ENCODE assay signal across 13 cellular contexts in the genomic region with DNA sequence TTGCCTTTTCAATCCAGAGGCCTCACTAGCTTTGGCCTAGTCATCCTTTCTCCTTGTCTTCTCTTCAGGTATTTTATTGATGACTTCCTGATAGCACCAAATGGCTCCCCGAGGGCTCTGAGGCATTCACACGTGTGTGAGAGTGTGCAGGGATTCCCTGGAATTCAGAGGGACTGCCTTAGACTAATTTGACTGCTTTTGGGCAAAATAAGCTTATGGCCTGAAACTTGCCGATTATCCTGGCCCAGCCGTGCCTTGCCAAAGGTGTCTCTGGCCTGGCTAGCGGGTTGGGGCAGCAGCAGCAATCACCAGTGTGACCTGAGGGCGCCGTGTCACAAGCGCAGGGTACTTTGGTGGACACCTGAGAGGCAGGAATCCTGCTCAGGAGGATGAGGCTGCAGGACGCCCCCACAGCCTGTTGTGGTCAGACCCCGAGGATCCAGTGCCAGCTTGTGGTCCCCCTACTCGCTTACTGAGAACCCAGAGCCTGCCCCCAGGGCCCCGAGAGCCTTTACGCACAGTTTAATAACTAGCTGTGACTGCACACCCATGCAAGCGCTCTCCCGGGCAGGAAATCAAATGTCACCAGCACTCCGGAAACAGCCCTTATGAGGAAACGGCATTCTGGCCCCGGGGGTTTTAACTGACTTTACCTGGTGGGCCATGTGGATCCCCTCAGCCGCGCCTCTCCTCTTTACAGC.
A peak's percentile ranks its signal among the peaks of the same experiment; 100 is the strongest.
DNase-seq lines count a peak whose midpoint lies in the region; ATAC-seq and TF ChIP-seq lines count a peak whose summit lies in the region.
"Had no signal": no experiment of that assay in that cellular context is flagged by ENCODE, and none has a peak within 500 bp of the region (broad histone marks: within the 10 kb centered on the region; RNA-seq: fewer than 3 reads in every experiment).

No MANE protein-coding gene starts in this region.

- no peaks in the 10 kb centered on the region for H3K27me3 ChIP-seq in endodermal cell (ENCODE audit: control insufficient read depth, insufficient read depth, low read length, poor library complexity, severe bottlenecking)
- H3K27me3 ChIP-seq in vagina = no peaks in the 10 kb centered on the region

- H3K4me1 ChIP-seq in endodermal cell (ENCODE audit: control insufficient read depth, insufficient read depth, low read length) = no peaks in the 10 kb centered on the region
- peaks cover 11% of the 10 kb centered on the region for H3K4me1 ChIP-seq in vagina

- CTCF ChIA-PET in activated naive CD4-positive, alpha-beta T cell treated with anti-CD3 and anti-CD28 coated beads for 36 hours (lab: Charles Lee) = interaction anchor here (0.7 to 2.3 kb wide), 6 partner anchors 10 to 245 kb away, joined by 3 to 5 read pairs (median 4); no protein-coding TSS in a partner anchor

- H3K36me3 Mint-ChIP-seq in activated naive CD4-positive, alpha-beta T cell treated with anti-CD3 and anti-CD28 coated beads for 36 hours (ENCODE audit: low read depth) = no peaks in the 10 kb centered on the region
- no peaks in the 10 kb centered on the region for H3K36me3 Mint-ChIP-seq in endodermal cell (ENCODE audit: low read depth)
- no peaks in the 10 kb centered on the region for H3K36me3 Mint-ChIP-seq in stimulated activated naive B cell treated with anti-CD40 and anti-IgM and Interleukin-4, amounts not matched to agents 10 μg/mL and 1 μg/mL and 100 μg/mL, for 72 hours

- H3K9me3 Mint-ChIP-seq in activated naive CD4-positive, alpha-beta T cell treated with anti-CD3 and anti-CD28 coated beads for 36 hours = no peaks in the 10 kb centered on the region
- no peaks in the 10 kb centered on the region for H3K9me3 Mint-ChIP-seq in endodermal cell
- no peaks in the 10 kb centered on the region for H3K9me3 Mint-ChIP-seq in stimulated activated naive B cell treated with anti-CD40 and anti-IgM and Interleukin-4, amounts not matched to agents 10 μg/mL and 1 μg/mL and 100 μg/mL, for 72 hours

- H3K4me1 Mint-ChIP-seq in activated naive CD4-positive, alpha-beta T cell treated with anti-CD3 and anti-CD28 coated beads for 36 hours (ENCODE audit: low read depth) = peaks cover 11% of the 10 kb centered on the region
- H3K4me1 Mint-ChIP-seq in endodermal cell = peaks cover 10% of the 10 kb centered on the region
- peaks cover 18 to 22% of the 10 kb centered on the region in 2 donors for H3K4me1 Mint-ChIP-seq in stimulated activated naive B cell treated with anti-CD40 and anti-IgM and Interleukin-4, amounts not matched to agents 10 μg/mL and 1 μg/mL and 100 μg/mL, for 72 hours

- H3K36me3 ChIP-seq in SK-N-MC (ENCODE audit: insufficient read depth, low read length) (no peaks in the 10 kb centered on the region), endodermal cell (ENCODE audit: control insufficient read depth, insufficient read depth, low read length) (no peaks in the 10 kb centered on the region), vagina (no peaks in the 10 kb centered on the region)

- intact Hi-C loops in activated naive CD4-positive, alpha-beta T cell treated with anti-CD3 and anti-CD28 coated beads for 36 hours (cut with micrococcal nuclease) = loop anchor here (5.0 kb wide), 5 partner anchors 42 to 242 kb away; partner anchors contain the start of gene PDE9A
- intact Hi-C loops in vagina (cut with DNase I) = no loop called here

- no peak overlapping the region for H3K4me3 Mint-ChIP-seq in activated naive CD4-positive, alpha-beta T cell treated with anti-CD3 and anti-CD28 coated beads for 36 hours
- no peak overlapping the region for H3K4me3 Mint-ChIP-seq in endodermal cell
- H3K4me3 Mint-ChIP-seq in stimulated activated naive B cell treated with anti-CD40 and anti-IgM and Interleukin-4, amounts not matched to agents 10 μg/mL and 1 μg/mL and 100 μg/mL, for 72 hours = peak overlapping the region; percentile 33 to 63

- H3K9ac ChIP-seq in SK-N-MC (ENCODE audit: insufficient read length) (no peak overlapping the region), endodermal cell (ENCODE audit: extremely low read depth, low read length, poor library complexity, severe bottlenecking) (no peak overlapping the region)
- H3K9ac ChIP-seq: parathyroid adenoma had no signal

- TF ChIP-seq POLR2A in vagina (IDR thresholded peaks at IDR 0.05) = no peak

- ATAC-seq in stimulated activated naive B cell treated with anti-CD40 and anti-IgM and Interleukin-4, amounts not matched to agents 10 μg/mL and 1 μg/mL and 100 μg/mL, for 72 hours (replicated peaks) = peak; percentile 72 to 82
- no peak for ATAC-seq in HG03442 (IDR thresholded peaks at IDR 0.05; ENCODE audit: unreplicated experiment)

- DNase-seq in activated naive CD4-positive, alpha-beta T cell treated with anti-CD3 and anti-CD28 coated beads for 36 hours = peak; percentile 53
- DNase-seq in activated naive CD4-positive, alpha-beta T cell treated with Interleukin-2 at 50 U/mL for 16 hours = no peak
- DNase-seq in SK-N-MC (ENCODE audit: low read depth, low spot score) (no peak), endodermal cell (peak; percentile 42), vagina (ENCODE audit: extremely low spot score in 2 of 2) (no peak), substantia nigra (lab: John Stamatoyannopoulos, UW) (no peak)
- DNase-seq in stimulated activated naive B cell treated with anti-CD40 and anti-IgM and Interleukin-4, amounts not matched to agents 10 μg/mL and 1 μg/mL and 100 μg/mL, for 72 hours = no peak
- DNase-seq: NCI-H1436, small intestine had no signal

- 88% methylated on average over 16 to 20 of the region's 20 CpGs for WGBS in endodermal cell (ENCODE audit: insufficient coverage in 1 of 2, insufficient read length in 1 of 2), 2 experiments

- TF ChIP-seq CTCF in endodermal cell (conservative IDR thresholded peaks at IDR 0.05) (no peak), vagina (IDR thresholded peaks at IDR 0.05) (no peak)

- H3K27ac ChIP-seq in SK-N-MC (no peak overlapping the region), endodermal cell (ENCODE audit: low read depth, low read length) (no peak overlapping the region), vagina (no peak overlapping the region), substantia nigra (ENCODE audit: low read depth, low read length, poor library complexity, severe bottlenecking) (no peak overlapping the region)
- H3K27ac ChIP-seq: HL-60, parathyroid adenoma, RWPE1 had no signal

- H3K9me3 ChIP-seq in SK-N-MC (ENCODE audit: low read depth, low read length) (no peaks in the 10 kb centered on the region), endodermal cell (ENCODE audit: control insufficient read depth, low read length) (no peaks in the 10 kb centered on the region), vagina (no peaks in the 10 kb centered on the region)

- H3K27ac Mint-ChIP-seq in activated naive CD4-positive, alpha-beta T cell treated with anti-CD3 and anti-CD28 coated beads for 36 hours = peak overlapping the region; percentile 56
- no peak overlapping the region for H3K27ac Mint-ChIP-seq in endodermal cell
- H3K27ac Mint-ChIP-seq in stimulated activated naive B cell treated with anti-CD40 and anti-IgM and Interleukin-4, amounts not matched to agents 10 μg/mL and 1 μg/mL and 100 μg/mL, for 72 hours = no peak overlapping the region

- H3K4me3 ChIP-seq in SK-N-MC (peak overlapping the region; percentile 42), endodermal cell (ENCODE audit: low read length) (no peak overlapping the region), vagina (no peak overlapping the region)

- no peaks in the 10 kb centered on the region for H3K27me3 Mint-ChIP-seq in activated naive CD4-positive, alpha-beta T cell treated with anti-CD3 and anti-CD28 coated beads for 36 hours (ENCODE audit: low read depth)
- H3K27me3 Mint-ChIP-seq in endodermal cell (ENCODE audit: insufficient read depth) = peaks cover 8% of the 10 kb centered on the region
- H3K27me3 Mint-ChIP-seq in stimulated activated naive B cell treated with anti-CD40 and anti-IgM and Interleukin-4, amounts not matched to agents 10 μg/mL and 1 μg/mL and 100 μg/mL, for 72 hours = peaks cover 6 to 18% of the 10 kb centered on the region in 2 donors

Comparison
In these comparisons a context has a peak if more than half of its experiments do, and no peak if none do; other contexts are left out.
1. DNase-seq: peak in activated naive CD4-positive, alpha-beta T cell treated with anti-CD3 and anti-CD28 coated beads for 36 hours (single experiment) and endodermal cell (single experiment); none in activated naive CD4-positive, alpha-beta T cell treated with Interleukin-2 at 50 U/mL for 16 hours (single experiment), SK-N-MC (single experiment), stimulated activated naive B cell treated with anti-CD40 and anti-IgM and Interleukin-4, amounts not matched to agents 10 μg/mL and 1 μg/mL and 100 μg/mL, for 72 hours (single experiment), vagina (0 of 2) and substantia nigra (0 of 49).
2. H3K4me3 Mint-ChIP-seq: peak in stimulated activated naive B cell treated with anti-CD40 and anti-IgM and Interleukin-4, amounts not matched to agents 10 μg/mL and 1 μg/mL and 100 μg/mL, for 72 hours (2 of 2); none in activated naive CD4-positive, alpha-beta T cell treated with anti-CD3 and anti-CD28 coated beads for 36 hours (single experiment) and endodermal cell (single experiment).